Comparison of ENCODE assay signal across 18 cellular contexts in the genomic region with DNA sequence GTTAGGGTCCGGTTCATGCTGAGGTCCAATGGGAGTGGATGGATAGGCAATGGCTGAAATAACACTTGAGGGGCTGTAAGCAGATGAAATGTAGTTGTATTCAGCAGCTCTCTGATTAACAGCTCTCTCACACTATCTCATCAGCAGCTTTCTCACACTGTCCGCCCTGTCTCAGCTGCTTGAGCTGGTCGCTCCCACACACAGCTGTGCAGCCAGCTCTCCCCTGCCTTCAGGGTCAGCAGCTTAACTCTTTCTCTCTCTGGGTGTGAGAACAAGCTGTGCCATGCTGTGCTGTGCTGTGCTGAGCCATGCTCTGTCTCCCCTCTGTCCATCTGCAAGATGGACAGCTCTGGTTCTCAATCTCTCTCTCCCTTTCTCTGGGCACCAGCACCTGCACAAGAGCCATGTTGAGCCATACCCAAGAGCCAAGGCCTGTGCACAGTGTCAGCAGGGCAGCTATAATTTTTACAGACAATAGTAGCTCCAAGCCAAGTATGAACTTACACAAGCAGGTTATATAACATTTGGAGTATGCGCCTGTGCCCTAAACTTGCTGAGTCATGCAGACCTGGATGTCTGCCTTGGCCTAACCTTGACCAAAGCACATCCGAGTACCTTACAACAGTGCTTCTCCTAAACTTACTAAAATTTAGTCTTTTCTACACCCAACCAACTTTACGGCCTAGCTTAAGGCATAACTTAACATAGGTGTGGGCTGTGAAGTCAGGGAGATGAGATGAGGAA.
DNase-seq lines count a peak whose midpoint lies in the region; ATAC-seq, FAIRE-seq and TF ChIP-seq lines count a peak whose summit lies in the region.
"Had no signal": no experiment of that assay in that cellular context is flagged by ENCODE, and none has a peak within 500 bp of the region (broad histone marks: within the 10 kb centered on the region; RNA-seq: fewer than 3 reads in every experiment).

No MANE protein-coding gene starts in this region.

- no peak overlapping the region for H3K4me3 ChIP-seq in fibroblast of the aortic adventitia (ENCODE audit: low read depth, low read length)
- H3K4me3 ChIP-seq in upper lobe of left lung = no peak overlapping the region
- H3K4me3 ChIP-seq: thoracic aorta had no signal

- FAIRE-seq in urothelium cell line (lab: Jason Lieb, UNC) = no peak
- FAIRE-seq: HTR-8/SVneo had no signal

- no peaks in the 10 kb centered on the region for H3K36me3 Mint-ChIP-seq in activated CD4-positive, alpha-beta T cell treated with anti-CD3 and anti-CD28 coated beads, Interleukin-2, amount 10 ng/mL, durations not matched to agents 24 days and 14 days (ENCODE audit: low read depth)
- no peaks in the 10 kb centered on the region for H3K36me3 Mint-ChIP-seq in nephron progenitor cell (ENCODE audit: low read depth)
- H3K36me3 Mint-ChIP-seq: CD8-positive, alpha-beta memory T cell had no signal

- H3K9me3 ChIP-seq in upper lobe of left lung = no peaks in the 10 kb centered on the region
- H3K9me3 ChIP-seq: thoracic aorta had no signal

- WGBS in upper lobe of left lung, 2 donors = 61 to 69% methylated on average over 6 of the region's 6 CpGs

- H3K27ac Mint-ChIP-seq in activated CD4-positive, alpha-beta T cell treated with anti-CD3 and anti-CD28 coated beads, Interleukin-2, amount 10 ng/mL, durations not matched to agents 24 days and 14 days = no peak overlapping the region
- H3K27ac Mint-ChIP-seq in nephron progenitor cell = peak overlapping the region; percentile 50
- H3K27ac Mint-ChIP-seq: CD8-positive, alpha-beta memory T cell had no signal

- H3K36me3 ChIP-seq in upper lobe of left lung = no peaks in the 10 kb centered on the region
- H3K36me3 ChIP-seq: thoracic aorta had no signal

- intact Hi-C loops in activated CD4-positive, alpha-beta T cell treated with anti-CD3 and anti-CD28 coated beads, Interleukin-2, amount 10 ng/mL, durations not matched to agents 24 days and 14 days (cut with micrococcal nuclease) = no loop called here

- H3K9me3 Mint-ChIP-seq in activated CD4-positive, alpha-beta T cell treated with anti-CD3 and anti-CD28 coated beads, Interleukin-2, amount 10 ng/mL, durations not matched to agents 24 days and 14 days = no peaks in the 10 kb centered on the region
- H3K9me3 Mint-ChIP-seq in nephron progenitor cell = no peaks in the 10 kb centered on the region
- H3K9me3 Mint-ChIP-seq: CD8-positive, alpha-beta memory T cell had no signal

- TF ChIP-seq POLR2A in upper lobe of left lung (IDR thresholded peaks at IDR 0.05) = no peak

- H3K27me3 ChIP-seq in upper lobe of left lung = no peaks in the 10 kb centered on the region

- no peak for TF ChIP-seq EP300 in upper lobe of left lung (IDR thresholded peaks at IDR 0.05)

- ATAC-seq in upper lobe of left lung (ENCODE audit: low FRiP score in 2 of 2) = peak; percentile 35 to 39

- no peaks in the 10 kb centered on the region for H3K4me1 ChIP-seq in upper lobe of left lung
- H3K4me1 ChIP-seq: parathyroid adenoma had no signal

- no peak overlapping the region for H3K4me3 Mint-ChIP-seq in activated CD4-positive, alpha-beta T cell treated with anti-CD3 and anti-CD28 coated beads, Interleukin-2, amount 10 ng/mL, durations not matched to agents 24 days and 14 days
- no peak overlapping the region for H3K4me3 Mint-ChIP-seq in nephron progenitor cell
- H3K4me3 Mint-ChIP-seq: CD8-positive, alpha-beta memory T cell had no signal

- H3K4me1 Mint-ChIP-seq in activated CD4-positive, alpha-beta T cell treated with anti-CD3 and anti-CD28 coated beads, Interleukin-2, amount 10 ng/mL, durations not matched to agents 24 days and 14 days = no peaks in the 10 kb centered on the region
- H3K4me1 Mint-ChIP-seq in nephron progenitor cell = peaks cover 64% of the 10 kb centered on the region
- H3K4me1 Mint-ChIP-seq: CD8-positive, alpha-beta memory T cell had no signal

- DNase-seq in activated CD4-positive, alpha-beta T cell treated with anti-CD3 and anti-CD28 coated beads, Interleukin-2, amount 10 ng/mL, durations not matched to agents 24 days and 14 days = peak; percentile 40
- no peak for DNase-seq in activated CD4-positive, alpha-beta T cell treated with anti-CD3 and anti-CD28 coated beads for 48 hours
- peak; percentile 4 for DNase-seq in fibroblast of the aortic adventitia (ENCODE audit: low read depth)
- peak; percentile 38 for DNase-seq in nephron progenitor cell
- peak in 1 of 2 donors; percentile 63 for DNase-seq in upper lobe of left lung
- no peak for DNase-seq in NCI-H748 (lab: John Stamatoyannopoulos, UW; ENCODE audit: unreplicated experiment)
- no peak for DNase-seq in urothelium cell line (ENCODE audit: low spot score)
- no peak for DNase-seq in GM03348 (ENCODE audit: low spot score)
- DNase-seq: activated CD4-positive, alpha-beta T cell treated with anti-CD3 and anti-CD28 coated beads, Interleukin-2, amount 50 U/mL, for 4 hours; CD8-positive, alpha-beta memory T cell; GDM1; mesenchymal stem cell; NCI-H2081 treated with DMSO at 0.1 percent for 48 hours; NK-92 treated with Interleukin-12 subunit alpha and Interleukin-12 subunit beta, amount 100 ng/mL, for 24 hours; SHP77 treated with DMSO at 0.1 percent for 48 hours had no signal

- no peaks in the 10 kb centered on the region for H3K27me3 Mint-ChIP-seq in activated CD4-positive, alpha-beta T cell treated with anti-CD3 and anti-CD28 coated beads, Interleukin-2, amount 10 ng/mL, durations not matched to agents 24 days and 14 days
- H3K27me3 Mint-ChIP-seq in nephron progenitor cell (ENCODE audit: low read depth, poor library complexity) = no peaks in the 10 kb centered on the region
- H3K27me3 Mint-ChIP-seq: CD8-positive, alpha-beta memory T cell had no signal

- no peak for TF ChIP-seq CTCF in fibroblast of the aortic adventitia (IDR thresholded peaks at IDR 0.05; ENCODE audit: insufficient read depth, low read length)
- no peak for TF ChIP-seq CTCF in nephron progenitor cell (IDR thresholded peaks at IDR 0.05)
- no peak for TF ChIP-seq CTCF in upper lobe of left lung (IDR thresholded peaks at IDR 0.05)

- no peak overlapping the region for H3K27ac ChIP-seq in upper lobe of left lung
- H3K27ac ChIP-seq: parathyroid adenoma, thoracic aorta had no signal

Comparison
In these comparisons a context has a peak if more than half of its experiments do, and no peak if none do; other contexts are left out.
1. DNase-seq: peak in activated CD4-positive, alpha-beta T cell treated with anti-CD3 and anti-CD28 coated beads, Interleukin-2, amount 10 ng/mL, durations not matched to agents 24 days and 14 days (single experiment), fibroblast of the aortic adventitia (single experiment) and nephron progenitor cell (single experiment); none in activated CD4-positive, alpha-beta T cell treated with anti-CD3 and anti-CD28 coated beads for 48 hours (single experiment), NCI-H748 (single experiment), urothelium cell line (single experiment) and GM03348 (single experiment).